In genomic region chr13:51178456-51179074, GRCh38 we compare ENCODE assay signal across 22 cellular contexts. TPM values are rescaled to one million over a fixed set of nuclear protein-coding genes. Genes with fewer than 3 reads are reported as not detected.
"Had no signal": no experiment of that assay in that cellular context is flagged by ENCODE, and none has a peak within 500 bp of the region (broad histone marks: within the 10 kb centered on the region; RNA-seq: fewer than 3 reads in every experiment).

No MANE protein-coding gene starts in this region.

- H3K36me3 ChIP-seq: SJSA1 had no signal

- H3K36me3 Mint-ChIP-seq: IgD-negative memory B cell had no signal

- H3K4me3 Mint-ChIP-seq: IgD-negative memory B cell had no signal

- FAIRE-seq: K562, RCC 7860 had no signal

- H3K9me3 ChIP-seq: SJSA1 had no signal

- H3K4me1 Mint-ChIP-seq: IgD-negative memory B cell had no signal

- DNase-seq: Kasumi-1, MM.1S, NCI-H1092 treated with DMSO at 0.1 percent for 48 hours, NCI-H1436, NCI-H187, NCI-H2029, NCI-H2081 treated with DMSO at 0.1 percent for 48 hours, NCI-H2227 treated with DMSO at 0.1 percent for 48 hours, NCI-H510A, NCI-H524 treated with DMSO at 0.1 percent for 48 hours, NCI-H69, NCI-H774, Right ventricle myocardium superior, RPMI8226, SIG-M5 had no signal

- H3K9ac ChIP-seq: KMS-11 had no signal

- ATAC-seq: K562 had no signal

- H3K4me3 ChIP-seq: K562, SJSA1, SK-N-MC had no signal

- H3K27ac ChIP-seq: KMS-11, SJSA1, SK-N-MC had no signal

- H3K4me2 ChIP-seq: KMS-11 had no signal

- H3K4me1 ChIP-seq: SJSA1 had no signal

- H3K27ac Mint-ChIP-seq: IgD-negative memory B cell had no signal

RNA-seq across cellular contexts. Expression of gene FAM124A, which starts 43.6 kb away (rescaled TPM):
- total RNA-seq: HT-29, K562 had no signal
- polyA plus RNA-seq: IgD-negative memory B cell, K562 had no signal
